Comparison of ENCODE assay signal across 10 cellular contexts in genomic region chr18:65235966-65236634, GRCh38.
DNase-seq lines count a peak whose midpoint lies in the region; ATAC-seq and TF ChIP-seq lines count a peak whose summit lies in the region.
"Had no signal": no experiment of that assay in that cellular context is flagged by ENCODE, and none has a peak within 500 bp of the region (broad histone marks: within the 10 kb centered on the region; RNA-seq: fewer than 3 reads in every experiment).

No MANE protein-coding gene starts in this region.

- intact Hi-C loops in A673 (cut with micrococcal nuclease; ENCODE audit: unreplicated experiment) (no loop called here), PC-3 (cut with micrococcal nuclease) (loop anchor here (10.0 kb wide), 1 partner anchor 199 kb away; no protein-coding TSS in a partner anchor)
- intact Hi-C loops in activated naive CD4-positive, alpha-beta T cell treated with anti-CD3 and anti-CD28 coated beads for 36 hours (cut with micrococcal nuclease), result no loop called here

- no peaks in the 10 kb centered on the region for H3F3A ChIP-seq in PC-3 (ENCODE audit: low read length, unreplicated experiment)

- WGBS in hepatocyte (ENCODE audit: low lambda C conversion rate, missing lambda C conversion rate), result 52% methylated on average over 7 of the region's 7 CpGs

- CTCF ChIA-PET in A673 (lab: Charles Lee), result no interaction called here
- CTCF ChIA-PET in PC-3 (lab: Charles Lee), result interaction anchor here (0.9 kb wide), 1 partner anchor 8 kb away, joined by 3 read pairs; no protein-coding TSS in a partner anchor
- CTCF ChIA-PET in activated naive CD4-positive, alpha-beta T cell treated with anti-CD3 and anti-CD28 coated beads for 36 hours (lab: Charles Lee), result no interaction called here

- H3K27me3 ChIP-seq in A673 (replicated peaks; ENCODE audit: insufficient read depth, low read depth, low read length, poor library complexity) (no peaks in the 10 kb centered on the region), PC-3 (ENCODE audit: low read length) (no peaks in the 10 kb centered on the region), hepatocyte (no peaks in the 10 kb centered on the region)

- no peaks in the 10 kb centered on the region for H3K9me2 ChIP-seq in PC-3 (replicated peaks; ENCODE audit: low read length)
- no peaks in the 10 kb centered on the region for H3K9me2 ChIP-seq in hepatocyte (replicated peaks; ENCODE audit: insufficient read depth)

- no peaks in the 10 kb centered on the region for H3K4me1 Mint-ChIP-seq in activated naive CD4-positive, alpha-beta T cell treated with anti-CD3 and anti-CD28 coated beads for 36 hours (ENCODE audit: low read depth)

- H3K27ac Mint-ChIP-seq in activated naive CD4-positive, alpha-beta T cell treated with anti-CD3 and anti-CD28 coated beads for 36 hours, result no peak overlapping the region
- H3K27ac Mint-ChIP-seq: activated CD8-positive, alpha-beta T cell treated with anti-CD3 and anti-CD28 coated beads, Interleukin-2, amount 10 ng/mL, durations not matched to agents 7 days and 5 days had no signal

- H3K36me3 ChIP-seq in A673 (ENCODE audit: insufficient read depth, low read length, poor library complexity, severe bottlenecking) (no peaks in the 10 kb centered on the region), PC-3 (ENCODE audit: low read depth, low read length) (no peaks in the 10 kb centered on the region), hepatocyte (replicated peaks; ENCODE audit: insufficient read depth, low read depth) (no peaks in the 10 kb centered on the region)

- H3K4me1 ChIP-seq in A673 (ENCODE audit: insufficient read depth, low read length, poor library complexity, severe bottlenecking), result peaks cover 13% of the 10 kb centered on the region
- no peaks in the 10 kb centered on the region for H3K4me1 ChIP-seq in PC-3 (ENCODE audit: insufficient read depth, low read length)
- H3K4me1 ChIP-seq in hepatocyte (ENCODE audit: insufficient read depth), result no peaks in the 10 kb centered on the region

- no peak overlapping the region for H3K4me3 ChIP-seq in A673 (ENCODE audit: low read depth, low read length, poor library complexity, severe bottlenecking)
- no peak overlapping the region for H3K4me3 ChIP-seq in PC-3 (ENCODE audit: low read length)
- H3K4me3 ChIP-seq in hepatocyte, result no peak overlapping the region

- no TSS peak for BruUV-seq in A673 (replicated peaks; lab: Mats Ljungman, UMichigan)
- BruUV-seq in PC-3 (replicated peaks; lab: Mats Ljungman, UMichigan), result no TSS peak

- no peak overlapping the region for H3K4me3 Mint-ChIP-seq in activated naive CD4-positive, alpha-beta T cell treated with anti-CD3 and anti-CD28 coated beads for 36 hours
- H3K4me3 Mint-ChIP-seq: activated CD8-positive, alpha-beta T cell treated with anti-CD3 and anti-CD28 coated beads, Interleukin-2, amount 10 ng/mL, durations not matched to agents 7 days and 5 days had no signal

- H3K27ac ChIP-seq in A673 (ENCODE audit: low read depth, low read length, poor library complexity, severe bottlenecking), result no peak overlapping the region
- no peak overlapping the region for H3K27ac ChIP-seq in PC-3 (ENCODE audit: low read length)
- H3K27ac ChIP-seq in hepatocyte, result no peak overlapping the region

- H4K20me1 ChIP-seq in PC-3 (ENCODE audit: low read length) (no peaks in the 10 kb centered on the region), hepatocyte (ENCODE audit: insufficient read depth, poor library complexity, severe bottlenecking) (no peaks in the 10 kb centered on the region)

- TF ChIP-seq CTCF in A673 (conservative IDR thresholded peaks at IDR 0.05; ENCODE audit: low read depth, low read length) (no peak), PC-3 (conservative IDR thresholded peaks at IDR 0.05; ENCODE audit: low read depth, low read length) (no peak), hepatocyte (IDR thresholded peaks at IDR 0.05; ENCODE audit: poor library complexity) (no peak)

- no peaks in the 10 kb centered on the region for H3K36me3 Mint-ChIP-seq in activated naive CD4-positive, alpha-beta T cell treated with anti-CD3 and anti-CD28 coated beads for 36 hours (ENCODE audit: low read depth)

- H3K79me2 ChIP-seq in PC-3 (ENCODE audit: low read length), result no peaks in the 10 kb centered on the region
- H3K79me2 ChIP-seq in hepatocyte, result no peaks in the 10 kb centered on the region

- peaks cover 8% of the 10 kb centered on the region for H3K9me3 Mint-ChIP-seq in activated naive CD4-positive, alpha-beta T cell treated with anti-CD3 and anti-CD28 coated beads for 36 hours

- DNase-seq in A673 (ENCODE audit: low spot score) (peak; percentile 81), NCI-H1092 (lab: John Stamatoyannopoulos, UW) (peak; percentile 34), PC-3 (peak; percentile 62), hepatocyte (ENCODE audit: low spot score) (peak; percentile 14)
- no peak for DNase-seq in activated CD4-positive, alpha-beta T cell treated with anti-CD3 and anti-CD28 coated beads for 1 hour
- no peak for DNase-seq in activated CD4-positive, CD25-positive, alpha-beta regulatory T cell treated with anti-CD3 and anti-CD28 coated beads, Interleukin-2, amount 50 U/mL, for 72 hours
- DNase-seq in activated naive CD4-positive, alpha-beta T cell treated with anti-CD3 and anti-CD28 coated beads for 36 hours, result no peak
- DNase-seq: activated CD8-positive, alpha-beta T cell treated with anti-CD3 and anti-CD28 coated beads, Interleukin-2, amount 10 ng/mL, durations not matched to agents 7 days and 5 days; left cardiac atrium had no signal

- H3K4me2 ChIP-seq in PC-3 (ENCODE audit: low read length) (peak overlapping the region; percentile 14), hepatocyte (peak overlapping the region; percentile 10)

- no peaks in the 10 kb centered on the region for H3K27me3 Mint-ChIP-seq in activated naive CD4-positive, alpha-beta T cell treated with anti-CD3 and anti-CD28 coated beads for 36 hours (ENCODE audit: low read depth)

- peak overlapping the region; percentile 26 for H2AFZ ChIP-seq in PC-3 (ENCODE audit: low read length)
- H2AFZ ChIP-seq in hepatocyte, result no peak overlapping the region

- H3K9me3 ChIP-seq in A673 (ENCODE audit: low read depth, low read length, poor library complexity, severe bottlenecking), result no peaks in the 10 kb centered on the region
- no peaks in the 10 kb centered on the region for H3K9me3 ChIP-seq in PC-3 (ENCODE audit: low read length)
- H3K9me3 ChIP-seq in hepatocyte (ENCODE audit: low read depth), result no peaks in the 10 kb centered on the region

- ATAC-seq in PC-3, result peak; percentile 88
- ATAC-seq in HG02759 (IDR thresholded peaks at IDR 0.05; ENCODE audit: unreplicated experiment), result no peak
- ATAC-seq: activated CD8-positive, alpha-beta T cell treated with anti-CD3 and anti-CD28 coated beads, Interleukin-2, amount 10 ng/mL, durations not matched to agents 7 days and 5 days; left cardiac atrium had no signal

- POLR2A ChIA-PET in A673 (lab: Charles Lee; ENCODE audit: low non-redundant PET) (no interaction called here), PC-3 (lab: Charles Lee; ENCODE audit: unreplicated experiment) (no interaction called here)

- H3K9ac ChIP-seq in PC-3 (ENCODE audit: low read length), result no peak overlapping the region

Comparison
In these comparisons a context has a peak if more than half of its experiments do, and no peak if none do; other contexts are left out.
1. DNase-seq: peak in A673 (single experiment), NCI-H1092 (single experiment), PC-3 (single experiment) and hepatocyte (single experiment); none in activated CD4-positive, alpha-beta T cell treated with anti-CD3 and anti-CD28 coated beads for 1 hour (single experiment), activated CD4-positive, CD25-positive, alpha-beta regulatory T cell treated with anti-CD3 and anti-CD28 coated beads, Interleukin-2, amount 50 U/mL, for 72 hours (single experiment) and activated naive CD4-positive, alpha-beta T cell treated with anti-CD3 and anti-CD28 coated beads for 36 hours (single experiment).